Comparison of ENCODE assay signal across 30 cellular contexts in the genomic region with DNA sequence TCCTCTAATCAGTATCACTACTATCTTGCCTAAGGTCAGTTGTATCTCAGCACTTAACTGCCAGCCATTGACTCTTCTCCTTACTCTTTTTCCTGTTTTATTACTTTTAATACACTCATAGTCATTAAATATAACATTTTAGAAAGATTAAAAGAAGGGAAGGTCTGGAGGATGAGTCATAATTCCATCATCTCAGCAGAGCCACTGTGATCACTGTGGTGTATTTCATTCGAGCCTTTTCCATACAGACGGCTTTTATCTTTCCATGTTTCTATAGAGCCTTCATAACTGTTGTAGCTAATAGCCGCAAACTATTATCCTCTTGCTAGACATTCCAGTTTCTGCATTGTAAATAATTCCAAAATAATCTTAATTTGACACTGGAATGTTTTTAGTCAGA. TPM values are rescaled to one million over a fixed set of nuclear protein-coding genes. Genes with fewer than 3 reads are reported as not detected.
DNase-seq lines count a peak whose midpoint lies in the region; ATAC-seq, FAIRE-seq and TF ChIP-seq lines count a peak whose summit lies in the region.
"Had no signal": no experiment of that assay in that cellular context is flagged by ENCODE, and none has a peak within 500 bp of the region (broad histone marks: within the 10 kb centered on the region; RNA-seq: fewer than 3 reads in every experiment).

No MANE protein-coding gene starts in this region.

- peaks cover 55% of the 10 kb centered on the region for H3K27me3 ChIP-seq in foreskin keratinocyte
- H3K27me3 ChIP-seq in adrenal gland, result peaks cover 26% of the 10 kb centered on the region
- peaks cover 0 to 19% of the 10 kb centered on the region in 2 donors for H3K27me3 ChIP-seq in tibial artery
- H3K27me3 ChIP-seq: thyroid gland had no signal

- no peak overlapping the region for H3K27ac ChIP-seq in A549
- H3K27ac ChIP-seq in foreskin keratinocyte, result no peak overlapping the region
- H3K27ac ChIP-seq in adrenal gland, result no peak overlapping the region
- no peak overlapping the region for H3K27ac ChIP-seq in tibial artery
- H3K27ac ChIP-seq: breast epithelium, colonic mucosa, neural progenitor cell, sigmoid colon, thyroid gland, WERI-Rb-1 had no signal

- in situ Hi-C loops in SK-MEL-5 (cut with HindIII; ENCODE audit: low pct_unique_long_range_greater_than_20kb, low sequenced_read_pairs), result no loop called here

- FAIRE-seq in A549 (lab: Jason Lieb, UNC), result no peak
- FAIRE-seq: A204.1, GM12892 had no signal

- no peak for DNase-seq in A549 (ENCODE audit: low read depth in 1 of 2, low spot score in 1 of 2)
- DNase-seq in HCEC 1CT, result peak; percentile 34
- peak; percentile 8 for DNase-seq in SK-MEL-5 (ENCODE audit: low read depth, low spot score)
- peak in 1 of 2 donors; percentile 15 for DNase-seq in foreskin keratinocyte
- DNase-seq in adrenal gland, result no peak
- DNase-seq in NCI-H1417 (lab: John Stamatoyannopoulos, UW), result no peak
- DNase-seq in mucosa of gallbladder (ENCODE audit: low spot score), result no peak
- no peak for DNase-seq in tibial artery
- DNase-seq: activated naive CD4-positive, alpha-beta T cell; activated T-cell treated with anti-CD3 and anti-CD28 coated beads, Interleukin-2, amount 50 U/mL, for 48 hours; amygdala; C1 segment of cervical spinal cord; colonic mucosa; DND-41; effector memory CD4-positive, alpha-beta T cell; H9; NCI-H146; NCI-H2171 treated with DMSO at 0.1 percent for 48 hours; NCI-H524; RPMI8226; sigmoid colon; T-helper 9 cell; thyroid gland; WERI-Rb-1 had no signal

- POLR2A ChIA-PET in A549 (lab: Yijun Ruan, JAX), result no interaction called here

- CTCF ChIA-PET in A549 (lab: Yijun Ruan, JAX), result no interaction called here

- no peak overlapping the region for H3K4me2 ChIP-seq in A549
- H3K4me2 ChIP-seq: neural progenitor cell had no signal

- H3K9me3 ChIP-seq in A549 (no peaks in the 10 kb centered on the region), adrenal gland (replicated peaks in 1 of 3) (no peaks in the 10 kb centered on the region), tibial artery (no peaks in the 10 kb centered on the region)
- H3K9me3 ChIP-seq: breast epithelium, colonic mucosa, sigmoid colon, thyroid gland had no signal

- ATAC-seq in A549, result no peak
- peak; percentile 67 for ATAC-seq in foreskin keratinocyte
- ATAC-seq: esophagus mucosa had no signal

- TF ChIP-seq EP300 in A549 (IDR thresholded peaks at IDR 0.05), result no peak

- WGBS in A549 (ENCODE audit: missing lambda C conversion rate), result 41% methylated on average over 3 of the region's 3 CpGs
- WGBS in adrenal gland, 4 donors, result 61 to 73% (median 69%) methylated on average over 3 of the region's 3 CpGs

- no peak overlapping the region for H3K4me3 ChIP-seq in A549
- H3K4me3 ChIP-seq in adrenal gland, result no peak overlapping the region
- H3K4me3 ChIP-seq in tibial artery, result no peak overlapping the region
- H3K4me3 ChIP-seq: breast epithelium, colonic mucosa, lung, neural progenitor cell, sigmoid colon, thyroid gland had no signal

- peaks cover 3% of the 10 kb centered on the region; the same call in 1 of the 3 replicates for H3K4me1 ChIP-seq in A549
- no peaks in the 10 kb centered on the region for H3K4me1 ChIP-seq in foreskin keratinocyte
- H3K4me1 ChIP-seq in adrenal gland (replicated peaks in 1 of 2), result peaks cover 7 to 10% of the 10 kb centered on the region in 2 donors
- H3K4me1 ChIP-seq in tibial artery, result peaks cover 0 to 12% (median 11%) of the 10 kb centered on the region in 4 donors
- H3K4me1 ChIP-seq: neural progenitor cell had no signal

- H3K36me3 ChIP-seq in adrenal gland (replicated peaks in 1 of 2) (no peaks in the 10 kb centered on the region), tibial artery (no peaks in the 10 kb centered on the region)
- H3K36me3 ChIP-seq: breast epithelium, colonic mucosa, neural progenitor cell, sigmoid colon, thyroid gland, WERI-Rb-1 had no signal

- no peak for TF ChIP-seq RAD21 in A549 (conservative IDR thresholded peaks at IDR 0.05 in 1 of 2, IDR thresholded peaks at IDR 0.05 in 1 of 2)

- TF ChIP-seq CTCF in A549 (IDR thresholded peaks at IDR 0.05) (no peak), foreskin keratinocyte (conservative IDR thresholded peaks at IDR 0.05) (no peak), adrenal gland (IDR thresholded peaks at IDR 0.05) (no peak), tibial artery (IDR thresholded peaks at IDR 0.05) (no peak)

- intact Hi-C loops in adrenal gland (cut with DNase I), result no loop called here
- intact Hi-C loops in tibial artery (cut with DNase I; ENCODE audit: low total_unique reads), result no loop called here

- TF ChIP-seq POLR2A in A549 (IDR thresholded peaks at IDR 0.05; ENCODE audit: low read length), result no peak
- TF ChIP-seq POLR2A in adrenal gland (IDR thresholded peaks at IDR 0.05), result no peak

TF ChIP-seq in A549, 52 proteins besides CTCF, POLR2A, EP300 and RAD21:
- no peak for TF ChIP-seq RCOR1 (IDR thresholded peaks at IDR 0.05; ENCODE audit: low read depth, low read length)
- TF ChIP-seq RARB (CRISPR knock-in tag; IDR thresholded peaks at IDR 0.05), result no peak
- TF ChIP-seq, protein P1, sequence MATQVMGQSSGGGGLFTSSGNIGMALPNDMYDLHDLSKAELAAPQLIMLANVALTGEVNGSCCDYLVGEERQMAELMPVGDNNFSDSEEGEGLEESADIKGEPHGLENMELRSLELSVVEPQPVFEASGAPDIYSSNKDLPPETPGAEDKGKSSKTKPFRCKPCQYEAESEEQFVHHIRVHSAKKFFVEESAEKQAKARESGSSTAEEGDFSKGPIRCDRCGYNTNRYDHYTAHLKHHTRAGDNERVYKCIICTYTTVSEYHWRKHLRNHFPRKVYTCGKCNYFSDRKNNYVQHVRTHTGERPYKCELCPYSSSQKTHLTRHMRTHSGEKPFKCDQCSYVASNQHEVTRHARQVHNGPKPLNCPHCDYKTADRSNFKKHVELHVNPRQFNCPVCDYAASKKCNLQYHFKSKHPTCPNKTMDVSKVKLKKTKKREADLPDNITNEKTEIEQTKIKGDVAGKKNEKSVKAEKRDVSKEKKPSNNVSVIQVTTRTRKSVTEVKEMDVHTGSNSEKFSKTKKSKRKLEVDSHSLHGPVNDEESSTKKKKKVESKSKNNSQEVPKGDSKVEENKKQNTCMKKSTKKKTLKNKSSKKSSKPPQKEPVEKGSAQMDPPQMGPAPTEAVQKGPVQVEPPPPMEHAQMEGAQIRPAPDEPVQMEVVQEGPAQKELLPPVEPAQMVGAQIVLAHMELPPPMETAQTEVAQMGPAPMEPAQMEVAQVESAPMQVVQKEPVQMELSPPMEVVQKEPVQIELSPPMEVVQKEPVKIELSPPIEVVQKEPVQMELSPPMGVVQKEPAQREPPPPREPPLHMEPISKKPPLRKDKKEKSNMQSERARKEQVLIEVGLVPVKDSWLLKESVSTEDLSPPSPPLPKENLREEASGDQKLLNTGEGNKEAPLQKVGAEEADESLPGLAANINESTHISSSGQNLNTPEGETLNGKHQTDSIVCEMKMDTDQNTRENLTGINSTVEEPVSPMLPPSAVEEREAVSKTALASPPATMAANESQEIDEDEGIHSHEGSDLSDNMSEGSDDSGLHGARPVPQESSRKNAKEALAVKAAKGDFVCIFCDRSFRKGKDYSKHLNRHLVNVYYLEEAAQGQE (IDR thresholded peaks at IDR 0.05), result no peak
- no peak for TF ChIP-seq FOSL2 (IDR thresholded peaks at IDR 0.05)
- peak; percentile 35; the same call in 1 of the 2 replicates for TF ChIP-seq FOSL2 (CRISPR knock-in tag; IDR thresholded peaks at IDR 0.05)
- TF ChIP-seq MAFK (IDR thresholded peaks at IDR 0.05; ENCODE audit: partially characterized antibody), result no peak

RNA-seq across cellular contexts. Expression of a gene that starts 4.7 kb away (rescaled TPM):
- not detected in 2 replicates for polyA plus RNA-seq in A549 (2011; rRNA removed)
- not detected in 2 replicates for polyA plus RNA-seq in A549 (2012; cell fraction: cytosol; rRNA removed)
- not detected in 2 replicates for polyA plus RNA-seq in A549 (2012; cell fraction: nucleus; rRNA removed)
- not detected in 3 replicates for polyA plus RNA-seq in A549 (2017; fragmentation: RNase III; extraction: RNeasy Plus Mini Kit Qiagen cat#74134 plus additional on column Dnase treatment)
- polyA minus RNA-seq in A549 (2011; rRNA and poly(A)+ RNA removed), result 0.05 TPM in 1 of 2 replicates, not detected in the other
- 0.03 and 0.18 TPM in 2 replicates for total RNA-seq in SK-MEL-5 (2014; rRNA removed; shearing (Covaris generic))
- polyA plus RNA-seq in SK-MEL-5 (2015; cell fraction: cytosol; rRNA removed), result 0.05 and 0.26 TPM in 2 replicates
- 0.11 TPM in 1 of 2 replicates, not detected in the other for polyA plus RNA-seq in SK-MEL-5 (2015; cell fraction: nucleus; rRNA removed)
- total RNA-seq in foreskin keratinocyte, result not detected in 2 replicates
- polyA plus RNA-seq in foreskin keratinocyte, result not detected in 2 replicates
- 10 to 100 TPM; 18.1 to 55.9 (median 26.5) TPM for total RNA-seq in adrenal gland
- 10 to 100 TPM in 1 of 3 donors, 1 to 10 TPM in 2; 2.7 to 25.4 (median 6.0) TPM for polyA plus RNA-seq in adrenal gland
- total RNA-seq in mucosa of gallbladder, result 23.6 TPM

Comparison
In these comparisons a context has a peak if more than half of its experiments do, and no peak if none do; other contexts are left out.
1. DNase-seq: peak in HCEC 1CT (single experiment) and SK-MEL-5 (single experiment); none in A549 (0 of 2), adrenal gland (0 of 7), NCI-H1417 (0 of 3), mucosa of gallbladder (single experiment) and tibial artery (0 of 2).
2. RNA of a gene that starts 4.7 kb away (total RNA-seq): 18.1 to 55.9 TPM in adrenal gland and 23.6 TPM in mucosa of gallbladder (single experiment); 0.03 to 0.18 TPM in SK-MEL-5 and not detected in foreskin keratinocyte; every median in the first group is over 10 times any median in the second.